1 cellular context compared by ENCODE assay signal in the genomic region with DNA sequence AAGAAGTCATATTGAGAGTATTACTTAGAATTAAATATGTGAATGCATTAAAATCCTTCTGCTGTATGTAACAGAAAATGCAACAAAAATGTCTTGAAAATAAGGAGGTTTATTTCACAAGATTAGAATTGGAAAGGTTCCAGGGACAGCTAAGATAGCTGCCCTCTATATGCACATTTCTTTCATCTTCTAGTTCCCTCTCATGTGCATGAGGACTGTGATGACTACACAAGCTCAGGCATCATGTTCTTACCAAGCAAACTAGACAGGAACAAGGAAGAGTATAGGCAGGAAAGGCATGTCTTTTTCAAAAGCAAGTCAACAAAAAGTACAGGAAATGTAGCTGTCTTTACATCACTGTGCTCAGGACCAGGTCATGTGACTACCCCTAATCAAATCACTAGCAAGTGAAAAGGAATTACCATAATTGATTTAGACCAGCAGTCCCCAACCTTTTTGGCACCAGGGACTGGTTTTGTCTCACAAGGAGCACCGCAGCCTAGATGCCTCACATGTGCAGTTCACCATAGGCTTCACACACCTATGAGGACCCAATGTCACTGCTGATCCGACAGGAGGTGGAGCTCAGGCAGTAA.
TF ChIP-seq lines count a peak whose summit lies in the region.

No MANE protein-coding gene starts in this region.

TF ChIP-seq in SK-N-SH, 30 proteins besides CTCF, POLR2A, EP300 and RAD21 (continued from another document):
- no peak for TF ChIP-seq TEAD4 (IDR thresholded peaks at IDR 0.05; ENCODE audit: borderline replicate concordance, insufficient read depth)
